Comparison of ENCODE assay signal across 23 cellular contexts in genomic region chr11:115047631-115048030, GRCh38.
"Had no signal": no experiment of that assay in that cellular context is flagged by ENCODE, and none has a peak within 500 bp of the region (broad histone marks: within the 10 kb centered on the region; RNA-seq: fewer than 3 reads in every experiment).

No MANE protein-coding gene starts in this region.

- H3K4me1 ChIP-seq: colonic mucosa, esophagus squamous epithelium, foreskin keratinocyte, gastrocnemius medialis, gastroesophageal sphincter, heart left ventricle, heart right ventricle had no signal

- ATAC-seq: effector memory CD8-positive, alpha-beta T cell; esophagus mucosa; foreskin keratinocyte; gastrocnemius medialis; gastroesophageal sphincter; heart left ventricle; heart right ventricle had no signal

- H3K27me3 ChIP-seq: colonic mucosa, esophagus squamous epithelium, foreskin keratinocyte, gastrocnemius medialis, heart left ventricle had no signal

- H3K4me3 ChIP-seq: colonic mucosa, coronary artery, dorsolateral prefrontal cortex, esophagus squamous epithelium, gastrocnemius medialis, gastroesophageal sphincter, heart left ventricle, heart right ventricle had no signal

- DNase-seq: colonic mucosa; cortex of kidney; dermis blood vessel endothelial cell; dorsolateral prefrontal cortex; effector CD4-positive, alpha-beta T cell; effector CD8-positive, alpha-beta T cell; effector memory CD4-positive, alpha-beta T cell; effector memory CD8-positive, alpha-beta T cell; endodermal cell; erythroblast; esophagus squamous epithelium; foreskin fibroblast; foreskin keratinocyte; foreskin melanocyte; gastrocnemius medialis; glutamatergic neuron; head of caudate nucleus; heart left ventricle; heart right ventricle had no signal

- H3K27ac ChIP-seq: colonic mucosa, coronary artery, dorsolateral prefrontal cortex, epithelial cell of prostate, esophagus squamous epithelium, foreskin keratinocyte, gastrocnemius medialis, gastroesophageal sphincter, heart left ventricle, heart right ventricle had no signal

- H3K36me3 ChIP-seq: colonic mucosa, esophagus squamous epithelium, gastrocnemius medialis, gastroesophageal sphincter, heart left ventricle, heart right ventricle had no signal

- H3K9me3 ChIP-seq: colonic mucosa, esophagus squamous epithelium, gastrocnemius medialis, gastroesophageal sphincter, heart left ventricle, heart right ventricle had no signal
